22 cellular contexts compared by ENCODE assay signal in genomic region chr2:242059566-242059965, GRCh38.
DNase-seq lines count a peak whose midpoint lies in the region; ATAC-seq and TF ChIP-seq lines count a peak whose summit lies in the region.
"Had no signal": no experiment of that assay in that cellular context is flagged by ENCODE, and none has a peak within 500 bp of the region (broad histone marks: within the 10 kb centered on the region; RNA-seq: fewer than 3 reads in every experiment).

No MANE protein-coding gene starts in this region.

- no peaks in the 10 kb centered on the region for H3K27me3 ChIP-seq in right atrium auricular region
- peaks cover 24% of the 10 kb centered on the region for H3K27me3 ChIP-seq in left ventricle myocardium inferior (ENCODE audit: low read depth)
- H3K27me3 ChIP-seq in PC-3 (ENCODE audit: low read length), result peaks cover 50% of the 10 kb centered on the region
- no peaks in the 10 kb centered on the region for H3K27me3 ChIP-seq in trophoblast cell (ENCODE audit: insufficient read depth, low read length)
- H3K27me3 ChIP-seq: BLaER1 had no signal

- H3K9ac ChIP-seq in PC-3 (ENCODE audit: low read length), result no peak overlapping the region
- no peak overlapping the region for H3K9ac ChIP-seq in trophoblast cell (ENCODE audit: low read length)
- H3K9ac ChIP-seq: BLaER1 had no signal

- H4K20me1 ChIP-seq in PC-3 (ENCODE audit: low read length), result no peaks in the 10 kb centered on the region
- H4K20me1 ChIP-seq: BLaER1 had no signal

- POLR2A ChIA-PET in PC-3 (lab: Charles Lee; ENCODE audit: unreplicated experiment), result interaction anchor here (0.6 kb wide), 1 partner anchor 20 kb away, joined by 4 read pairs; no protein-coding TSS in a partner anchor

- H3K79me2 ChIP-seq in PC-3 (ENCODE audit: low read length) (no peaks in the 10 kb centered on the region), trophoblast cell (ENCODE audit: control insufficient read depth, insufficient read depth, low read length, poor library complexity) (no peaks in the 10 kb centered on the region)

- TF ChIP-seq CTCF in right atrium auricular region (IDR thresholded peaks at IDR 0.05), result no peak
- TF ChIP-seq CTCF in left ventricle myocardium inferior (IDR thresholded peaks at IDR 0.05; ENCODE audit: borderline replicate concordance), result no peak
- TF ChIP-seq CTCF in coronary artery (IDR thresholded peaks at IDR 0.05), result no peak
- no peak for TF ChIP-seq CTCF in PC-3 (conservative IDR thresholded peaks at IDR 0.05; ENCODE audit: low read depth, low read length)

- intact Hi-C loops in left ventricle myocardium inferior (cut with micrococcal nuclease) (no loop called here), PC-3 (cut with micrococcal nuclease) (no loop called here)

- no peak overlapping the region for H2AK5ac ChIP-seq in trophoblast cell (ENCODE audit: low read length)

- H2AFZ ChIP-seq in PC-3 (ENCODE audit: low read length), result no peak overlapping the region
- H2AFZ ChIP-seq in trophoblast cell (ENCODE audit: insufficient read depth, low read length, poor library complexity), result no peak overlapping the region

- no TSS peak for BruUV-seq in PC-3 (replicated peaks; lab: Mats Ljungman, UMichigan)

- no peaks in the 10 kb centered on the region for H3K4me1 ChIP-seq in right atrium auricular region
- no peaks in the 10 kb centered on the region for H3K4me1 ChIP-seq in left ventricle myocardium inferior
- no peaks in the 10 kb centered on the region for H3K4me1 ChIP-seq in PC-3 (ENCODE audit: insufficient read depth, low read length)
- no peaks in the 10 kb centered on the region for H3K4me1 ChIP-seq in trophoblast cell (ENCODE audit: control insufficient read depth in 1 of 2, insufficient read depth in 2 of 2, low read length in 2 of 2)
- H3K4me1 ChIP-seq: BE2C had no signal

- no peak overlapping the region for H3K4ac ChIP-seq in trophoblast cell (ENCODE audit: low read depth, low read length)

- no peak overlapping the region for H4K8ac ChIP-seq in trophoblast cell (ENCODE audit: low read depth, low read length)

- no peaks in the 10 kb centered on the region for H3F3A ChIP-seq in PC-3 (ENCODE audit: low read length, unreplicated experiment)

- no peak overlapping the region for H2BK12ac ChIP-seq in trophoblast cell (ENCODE audit: low read length)

- H3K14ac ChIP-seq in trophoblast cell (ENCODE audit: low read length), result no peak overlapping the region

- WGBS in trophoblast cell (ENCODE audit: extremely low coverage, insufficient coverage, insufficient read length), result no CpG with 5 or more reads among the region's 7 CpGs

- H3K27ac ChIP-seq in right atrium auricular region (no peak overlapping the region), left ventricle myocardium inferior (replicated peaks) (no peak overlapping the region), coronary artery (no peak overlapping the region), PC-3 (ENCODE audit: low read length) (no peak overlapping the region), trophoblast cell (ENCODE audit: low read depth, low read length) (no peak overlapping the region)
- H3K27ac ChIP-seq: BLaER1 had no signal

- H3K4me2 ChIP-seq in PC-3 (ENCODE audit: low read length) (no peak overlapping the region), trophoblast cell (ENCODE audit: low read length) (no peak overlapping the region)
- H3K4me2 ChIP-seq: BLaER1 had no signal

- CTCF ChIA-PET in PC-3 (lab: Charles Lee), result no interaction called here

- no peak overlapping the region for H4K91ac ChIP-seq in trophoblast cell (ENCODE audit: low read depth, low read length)

- DNase-seq in right atrium auricular region (ENCODE audit: low spot score), result peak; percentile 38
- DNase-seq in left ventricle myocardium inferior, result no peak
- peak; percentile 46 for DNase-seq in coronary artery (ENCODE audit: low spot score)
- DNase-seq in PC-3, result no peak
- DNase-seq in trophoblast cell, result no peak
- DNase-seq: 8988T; ACHN; BE2C; C1 segment of cervical spinal cord; CD4-positive, alpha-beta memory T cell; CD4-positive, CD25-positive, alpha-beta regulatory T cell; CD8-positive, alpha-beta memory T cell; COR-L47; DMS 273 treated with DMSO at 0.1 percent for 48 hours; DMS153; DMS53; DMS79; DND-41; EL; GDM1 had no signal

- H3K79me1 ChIP-seq in trophoblast cell (ENCODE audit: low read length), result no peaks in the 10 kb centered on the region

- no peak overlapping the region for H2BK120ac ChIP-seq in trophoblast cell (ENCODE audit: insufficient read depth, low read length, poor library complexity)

- no peak overlapping the region for H3K18ac ChIP-seq in trophoblast cell (ENCODE audit: low read length)

- H3K23ac ChIP-seq in trophoblast cell (ENCODE audit: low read length), result no peak overlapping the region

- H4K12ac ChIP-seq in trophoblast cell (ENCODE audit: low read depth, low read length), result no peak overlapping the region

- no peaks in the 10 kb centered on the region for H3K9me2 ChIP-seq in PC-3 (replicated peaks; ENCODE audit: low read length)

- H3K9me3 ChIP-seq in right atrium auricular region, result no peaks in the 10 kb centered on the region
- H3K9me3 ChIP-seq in left ventricle myocardium inferior (replicated peaks), result peaks cover 8% of the 10 kb centered on the region
- no peaks in the 10 kb centered on the region for H3K9me3 ChIP-seq in PC-3 (ENCODE audit: low read length)
- H3K9me3 ChIP-seq in trophoblast cell (ENCODE audit: insufficient read depth, low read depth, low read length), result peaks cover 2% of the 10 kb centered on the region
- H3K9me3 ChIP-seq: BE2C had no signal

- H3K4me3 ChIP-seq in right atrium auricular region (no peak overlapping the region), left ventricle myocardium inferior (no peak overlapping the region), coronary artery (no peak overlapping the region), PC-3 (ENCODE audit: low read length) (no peak overlapping the region), trophoblast cell (ENCODE audit: low read depth, low read length) (no peak overlapping the region)
- H3K4me3 ChIP-seq: BLaER1, GM12878 had no signal

- no peak for ATAC-seq in PC-3
- ATAC-seq: GM12878 had no signal

- H3K36me3 ChIP-seq in right atrium auricular region (no peaks in the 10 kb centered on the region), left ventricle myocardium inferior (no peaks in the 10 kb centered on the region), PC-3 (ENCODE audit: low read depth, low read length) (no peaks in the 10 kb centered on the region), trophoblast cell (ENCODE audit: control insufficient read depth in 1 of 2, insufficient read depth in 2 of 2, low read length in 2 of 2) (no peaks in the 10 kb centered on the region)
- H3K36me3 ChIP-seq: BE2C, BLaER1 had no signal

- H2BK5ac ChIP-seq in trophoblast cell (ENCODE audit: low read depth, low read length, poor library complexity), result no peak overlapping the region

Comparison
In these comparisons a context has a peak if more than half of its experiments do, and no peak if none do; other contexts are left out.
1. DNase-seq: peak in right atrium auricular region (single experiment) and coronary artery (single experiment); none in left ventricle myocardium inferior (single experiment), PC-3 (single experiment) and trophoblast cell (0 of 2).